ENCODE assay signal across 1 cellular context in the genomic region with DNA sequence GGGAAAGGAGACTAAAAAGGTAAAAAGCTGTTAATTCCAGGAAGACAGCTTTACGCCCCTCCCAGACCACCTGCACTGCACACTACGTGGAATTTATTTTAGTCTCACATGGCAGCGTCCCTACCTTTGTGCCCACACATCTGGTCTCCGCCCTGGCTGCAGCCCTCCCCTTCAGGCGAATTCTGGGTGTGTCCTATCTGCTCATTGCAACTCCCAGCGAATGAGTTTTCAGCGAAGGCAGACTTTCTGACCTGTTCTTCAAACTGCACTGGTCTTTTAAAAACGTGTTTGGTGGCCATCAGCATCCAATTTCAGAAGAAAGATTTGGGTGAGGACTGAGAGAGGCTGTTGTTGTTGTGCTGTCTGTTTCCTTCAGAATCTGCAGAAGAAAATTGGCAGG.
TF ChIP-seq lines count a peak whose summit lies in the region.

No MANE protein-coding gene starts in this region.

TF ChIP-seq in GM23338, 12 proteins besides CTCF, POLR2A, EP300 and RAD21 (continued from another document):
- no peak for TF ChIP-seq CREB1 (CRISPR knock-in tag; IDR thresholded peaks at IDR 0.05; ENCODE audit: low read depth)
